8 cellular contexts compared by ENCODE assay signal in the genomic region with DNA sequence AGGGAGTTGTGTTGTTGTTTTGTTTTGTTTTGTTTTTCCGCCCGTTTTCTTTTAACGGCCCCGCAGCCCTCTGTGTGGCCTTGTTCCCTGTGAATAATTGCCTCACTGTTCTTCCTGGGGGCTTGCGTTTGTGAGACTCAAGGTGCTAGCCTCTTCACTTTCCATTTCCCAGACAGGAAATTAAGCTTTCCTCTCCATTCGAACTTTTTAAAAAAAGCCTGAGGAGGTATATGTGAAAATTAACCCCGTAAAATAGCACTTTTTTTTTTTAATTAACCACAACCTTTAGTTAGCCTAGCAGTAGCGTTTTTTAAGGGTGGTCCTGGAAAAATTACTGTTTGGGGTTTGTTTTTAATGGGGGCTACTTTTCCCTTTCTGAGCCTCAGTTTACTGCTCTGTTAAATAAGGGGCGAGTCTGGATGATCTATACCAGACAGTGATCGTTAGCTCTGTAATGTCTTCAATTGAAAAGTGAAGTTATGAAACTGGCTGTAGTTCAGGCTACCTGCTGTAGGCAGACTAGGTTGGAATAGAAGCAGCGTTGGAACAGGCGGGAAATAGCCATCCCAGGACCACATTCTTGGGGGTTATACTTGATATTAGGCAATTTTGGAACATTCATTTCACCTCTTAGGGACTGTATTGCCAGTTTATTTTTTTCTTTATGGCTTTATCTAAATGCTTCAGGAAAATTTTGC.
DNase-seq lines count a peak whose midpoint lies in the region; ATAC-seq and TF ChIP-seq lines count a peak whose summit lies in the region.

No MANE protein-coding gene starts in this region.

- H3K27me3 ChIP-seq in OCI-LY3 (ENCODE audit: low read depth, low read length) (no peaks in the 10 kb centered on the region), duodenal mucosa (ENCODE audit: control insufficient read depth in 1 of 2, insufficient read depth in 2 of 2, low read length in 2 of 2) (no peaks in the 10 kb centered on the region), neutrophil (peaks cover 24% of the 10 kb centered on the region)

- H4K20me1 ChIP-seq in OCI-LY3 (ENCODE audit: insufficient read depth, low read length), result peaks cover 23% of the 10 kb centered on the region

- H3K27ac ChIP-seq in OCI-LY3 (ENCODE audit: low read length) (peak overlapping the region; percentile 72), duodenal mucosa (ENCODE audit: low read depth, low read length) (peak overlapping the region; percentile 15), neutrophil (peak overlapping the region; percentile 98)

- DNase-seq in AG10803 (ENCODE audit: low read depth), result no peak
- no peak for DNase-seq in DMS79 (lab: John Stamatoyannopoulos, UW)
- DNase-seq in GM20000 (ENCODE audit: low spot score), result no peak

- H3K9ac ChIP-seq in OCI-LY3 (ENCODE audit: low read length) (peak overlapping the region; percentile 96), duodenal mucosa (ENCODE audit: low read depth in 1 of 2, low read length in 2 of 2) (peak overlapping the region; percentile 90 to 98)

- H3K4me2 ChIP-seq in OCI-LY3 (ENCODE audit: low read length), result peak overlapping the region; percentile 76

- no peak for TF ChIP-seq CTCF in AG10803 (conservative IDR thresholded peaks at IDR 0.05; ENCODE audit: low read length)
- no peak for TF ChIP-seq CTCF in OCI-LY3 (IDR thresholded peaks at IDR 0.05; ENCODE audit: low read depth, low read length)
- no peak for TF ChIP-seq CTCF in neutrophil (IDR thresholded peaks at IDR 0.05)
- no peak for TF ChIP-seq CTCF in GM20000 (IDR thresholded peaks at IDR 0.05; ENCODE audit: extremely low read depth, missing control alignments)

- peak overlapping the region; percentile 99 for H3K4me3 ChIP-seq in AG10803 (ENCODE audit: low read length)
- H3K4me3 ChIP-seq in OCI-LY3 (ENCODE audit: low read length), result peak overlapping the region; percentile 88
- H3K4me3 ChIP-seq in duodenal mucosa (ENCODE audit: low read depth in 1 of 2, low read length in 2 of 2), result peak overlapping the region; percentile 95 to 96
- peak overlapping the region; percentile 85 to 92 for H3K4me3 ChIP-seq in neutrophil (ENCODE audit: low read depth in 1 of 2, low read length in 1 of 2)

- H3K36me3 ChIP-seq in OCI-LY3 (replicated peaks; ENCODE audit: low read depth, low read length) (peaks cover 3% of the 10 kb centered on the region), duodenal mucosa (ENCODE audit: control insufficient read depth in 1 of 2, insufficient read depth in 2 of 2, low read length in 2 of 2) (no peaks in the 10 kb centered on the region), neutrophil (no peaks in the 10 kb centered on the region)

- H3K79me2 ChIP-seq in OCI-LY3 (ENCODE audit: low read length), result peaks cover 67% of the 10 kb centered on the region

- peak overlapping the region; percentile 14; the same call in 1 of the 2 replicates for H2AFZ ChIP-seq in OCI-LY3 (ENCODE audit: low read depth, low read length)

- peaks cover 11% of the 10 kb centered on the region for H3K4me1 ChIP-seq in OCI-LY3 (ENCODE audit: low read length)
- H3K4me1 ChIP-seq in duodenal mucosa (ENCODE audit: control insufficient read depth in 1 of 2, insufficient read depth in 2 of 2, low read length in 2 of 2), result peaks cover 31 to 45% of the 10 kb centered on the region in 2 donors
- peaks cover 29 to 39% of the 10 kb centered on the region in 2 experiments for H3K4me1 ChIP-seq in neutrophil (ENCODE audit: control insufficient read depth in 1 of 2, insufficient read depth in 1 of 2, low read depth in 1 of 2, low read length in 1 of 2)

- no peaks in the 10 kb centered on the region for H3K9me3 ChIP-seq in OCI-LY3 (ENCODE audit: insufficient read depth, low read length)
- H3K9me3 ChIP-seq in duodenal mucosa (ENCODE audit: control insufficient read depth in 1 of 2, low read length in 2 of 2), result no peaks in the 10 kb centered on the region
- H3K9me3 ChIP-seq in neutrophil, result no peaks in the 10 kb centered on the region

- ATAC-seq in GM21576 (IDR thresholded peaks at IDR 0.05; ENCODE audit: unreplicated experiment), result peak; percentile 12
- ATAC-seq in HG02884 (IDR thresholded peaks at IDR 0.05; ENCODE audit: unreplicated experiment), result no peak

Comparison
In these comparisons a context has a peak if more than half of its experiments do, and no peak if none do; other contexts are left out.
1. H3K27ac ChIP-seq: peak in every context shown above with its lines; median percentile 98 in neutrophil; 72 in OCI-LY3; 15 in duodenal mucosa.